In the genomic region with DNA sequence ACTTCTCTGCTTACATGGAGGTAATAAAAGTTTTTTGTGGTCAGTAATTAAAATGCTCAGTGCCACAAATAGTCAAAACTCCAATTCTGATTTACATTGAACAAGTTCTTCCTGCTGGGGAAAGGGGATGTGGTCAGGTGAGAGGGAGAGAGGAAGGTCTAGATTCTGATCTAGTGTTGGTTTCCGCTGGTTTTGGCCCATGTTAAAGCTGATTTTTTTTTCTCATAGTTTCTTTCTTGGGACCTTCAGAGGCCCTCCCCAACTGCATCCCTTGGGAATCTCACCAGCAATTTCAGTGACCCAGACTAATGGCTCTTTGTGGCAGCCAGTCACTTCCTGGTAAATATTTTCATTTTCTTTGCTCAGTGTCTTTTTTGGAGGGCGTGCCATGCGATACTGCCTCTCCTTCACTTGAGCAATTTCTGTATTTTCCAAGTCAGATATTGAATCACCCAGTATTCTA, we compare ENCODE assay signal across 13 cellular contexts.
A peak's percentile ranks its signal among the peaks of the same experiment; 100 is the strongest.
DNase-seq lines count a peak whose midpoint lies in the region; ATAC-seq, FAIRE-seq and TF ChIP-seq lines count a peak whose summit lies in the region.
"Had no signal": no experiment of that assay in that cellular context is flagged by ENCODE, and none has a peak within 500 bp of the region (broad histone marks: within the 10 kb centered on the region; RNA-seq: fewer than 3 reads in every experiment).

No MANE protein-coding gene starts in this region.

- no peak overlapping the region for H3K9ac ChIP-seq in BLaER1 treated with 17β-estradiol and CSF1 and Interleukin-3, amounts not matched to agents 10 nM and 100 nM

- ATAC-seq in GM18873 (IDR thresholded peaks at IDR 0.05; ENCODE audit: low FRiP score, unreplicated experiment) (peak; percentile 49), HG03565 (IDR thresholded peaks at IDR 0.05; ENCODE audit: unreplicated experiment) (peak; percentile 54)
- ATAC-seq: activated CD8-positive, alpha-beta T cell treated with anti-CD3 and anti-CD28 coated beads, Interleukin-2, amount 10 ng/mL, durations not matched to agents 7 days and 5 days had no signal

- no peak for TF ChIP-seq CTCF in bronchial epithelial cell (IDR thresholded peaks at IDR 0.05; ENCODE audit: insufficient read depth, low read length, severe bottlenecking)

- H3K27ac ChIP-seq in BLaER1 treated with 17β-estradiol and CSF1 and Interleukin-3, amounts not matched to agents 10 nM and 100 nM, result no peak overlapping the region
- H3K27ac ChIP-seq: stomach had no signal

- peak overlapping the region; percentile 22 to 64 (median 45) for H3K4me2 ChIP-seq in BLaER1 treated with 17β-estradiol and CSF1 and Interleukin-3, amounts not matched to agents 10 nM and 100 nM

- TF ChIP-seq POLR2A in GM12892 (IDR thresholded peaks at IDR 0.05; ENCODE audit: low read depth, low read length), result no peak

- peaks cover 8 to 17% (median 10%) of the 10 kb centered on the region in 10 experiments for H3K4me1 ChIP-seq in BLaER1 treated with 17β-estradiol and CSF1 and Interleukin-3, amounts not matched to agents 10 nM and 100 nM
- H3K4me1 ChIP-seq: stomach had no signal

- H3K27me3 ChIP-seq in BLaER1 treated with 17β-estradiol and CSF1 and Interleukin-3, amounts not matched to agents 10 nM and 100 nM, result no peaks in the 10 kb centered on the region
- H3K27me3 ChIP-seq in bronchial epithelial cell (ENCODE audit: control insufficient read depth, insufficient read depth, low read length), result no peaks in the 10 kb centered on the region
- H3K27me3 ChIP-seq: stomach had no signal

- H4K20me1 ChIP-seq in BLaER1 treated with 17β-estradiol and CSF1 and Interleukin-3, amounts not matched to agents 10 nM and 100 nM, result no peaks in the 10 kb centered on the region

- H3K4me3 ChIP-seq in BLaER1 treated with 17β-estradiol and CSF1 and Interleukin-3, amounts not matched to agents 10 nM and 100 nM, result no peak overlapping the region
- no peak overlapping the region for H3K4me3 ChIP-seq in bronchial epithelial cell (ENCODE audit: low read depth, low read length)
- H3K4me3 ChIP-seq: stomach had no signal

- no peaks in the 10 kb centered on the region for H3K36me3 ChIP-seq in BLaER1 treated with 17β-estradiol and CSF1 and Interleukin-3, amounts not matched to agents 10 nM and 100 nM
- H3K36me3 ChIP-seq in bronchial epithelial cell (ENCODE audit: control insufficient read depth, insufficient read depth, low read length), result no peaks in the 10 kb centered on the region
- H3K36me3 ChIP-seq: stomach had no signal

- FAIRE-seq in bronchial epithelial cell (lab: Jason Lieb, UNC) (no peak), GM12892 (lab: Jason Lieb, UNC) (no peak)

- DNase-seq in bronchial epithelial cell (ENCODE audit: low read depth) (peak; percentile 28), NCI-H2171 (lab: John Stamatoyannopoulos, UW) (no peak), GM12892 (ENCODE audit: insufficient read length) (no peak), mucosa of gallbladder (ENCODE audit: low spot score) (no peak)
- DNase-seq in activated CD8-positive, alpha-beta memory T cell treated with anti-CD3 and anti-CD28 coated beads, Interleukin-2, amount 50 U/mL, for 4 hours, result no peak
- DNase-seq: activated CD8-positive, alpha-beta T cell treated with anti-CD3 and anti-CD28 coated beads, Interleukin-2, amount 10 ng/mL, durations not matched to agents 7 days and 5 days; H7; islet precursor cell; right cardiac atrium; stomach had no signal

- peaks cover 0 to 11% (median 4%) of the 10 kb centered on the region in 11 experiments; a peak in 9 of 22 replicates for H3K9me3 ChIP-seq in BLaER1 treated with 17β-estradiol and CSF1 and Interleukin-3, amounts not matched to agents 10 nM and 100 nM (replicated peaks in 1 of 11)
- H3K9me3 ChIP-seq: stomach had no signal
